In the genomic region with DNA sequence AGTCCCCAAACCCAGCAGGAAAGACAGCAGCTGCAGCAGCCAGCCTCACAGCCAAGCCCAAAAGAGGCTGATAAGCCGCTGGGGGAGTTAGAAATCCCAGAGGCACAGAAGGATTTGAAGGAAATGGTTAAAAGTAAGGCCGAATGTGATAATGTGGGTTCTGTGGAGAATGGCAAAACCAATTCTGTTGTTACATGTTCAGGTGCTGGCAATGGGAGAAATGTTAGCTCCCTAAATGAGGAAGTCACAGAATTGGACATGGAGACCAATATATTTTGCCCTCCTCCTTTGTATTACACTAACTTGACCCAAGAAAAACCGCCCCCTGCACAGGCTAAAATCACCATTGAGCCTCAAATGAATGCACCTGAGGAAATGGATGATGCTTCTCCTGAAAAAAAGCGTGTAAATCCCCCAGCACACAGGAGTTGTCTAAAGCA, we compare ENCODE assay signal across 9 cellular contexts. TPM values are rescaled to one million over a fixed set of nuclear protein-coding genes. Genes with fewer than 3 reads are reported as not detected.
A peak's percentile ranks its signal among the peaks of the same experiment; 100 is the strongest.
DNase-seq lines count a peak whose midpoint lies in the region; ATAC-seq, FAIRE-seq and TF ChIP-seq lines count a peak whose summit lies in the region.
"Had no signal": no experiment of that assay in that cellular context is flagged by ENCODE, and none has a peak within 500 bp of the region (broad histone marks: within the 10 kb centered on the region; RNA-seq: fewer than 3 reads in every experiment).

No MANE protein-coding gene starts in this region.

- no peaks in the 10 kb centered on the region for H3K9me3 ChIP-seq in sigmoid colon

- no peaks in the 10 kb centered on the region for H3K27me3 ChIP-seq in sigmoid colon

- ATAC-seq in T-cell (replicated peaks in 1 of 4) (no peak), GM21381 (IDR thresholded peaks at IDR 0.05; ENCODE audit: unreplicated experiment) (no peak)

- H3K9me3 Mint-ChIP-seq in T-cell, result peaks cover 8 to 28% (median 21%) of the 10 kb centered on the region in 3 donors

- peak overlapping the region; percentile 53 to 72 for H3K27ac Mint-ChIP-seq in T-cell

- peak overlapping the region; percentile 87 to 91 (median 87) for H3K4me3 Mint-ChIP-seq in T-cell

- DNase-seq in GM12865 (ENCODE audit: low read depth) (no peak), T-cell (no peak), fibroblast of the aortic adventitia (ENCODE audit: low read depth) (no peak), sigmoid colon (no peak), UCSD-AML1 (lab: John Stamatoyannopoulos, UW; ENCODE audit: unreplicated experiment) (no peak), GM13977 (ENCODE audit: low spot score) (no peak), GM12892 (ENCODE audit: insufficient read length) (no peak)

- H3K27me3 Mint-ChIP-seq in T-cell, result no peaks in the 10 kb centered on the region

- in situ Hi-C loops in GM13977 (cut with MboI; ENCODE audit: low pct_unique_long_range_greater_than_20kb, low sequenced_read_pairs, unreplicated experiment), result no loop called here

- peaks cover 21 to 23% (median 22%) of the 10 kb centered on the region in 3 donors for H3K4me1 Mint-ChIP-seq in T-cell

- H3K36me3 Mint-ChIP-seq in T-cell, result no peaks in the 10 kb centered on the region

- H3K4me1 ChIP-seq in sigmoid colon, result peaks cover 0 to 17% (median 8%) of the 10 kb centered on the region in 4 donors

- intact Hi-C loops in sigmoid colon (cut with DNase I), result loop anchor here (10.0 kb wide), 1 partner anchor 149 kb away; the partner anchor contains the start of gene NTPCR

- TF ChIP-seq CTCF in GM12865 (IDR thresholded peaks at IDR 0.05; ENCODE audit: insufficient read depth, low read depth, low read length, missing control alignments) (no peak), fibroblast of the aortic adventitia (IDR thresholded peaks at IDR 0.05; ENCODE audit: insufficient read depth, low read length) (no peak), sigmoid colon (IDR thresholded peaks at IDR 0.05) (no peak), GM13977 (IDR thresholded peaks at IDR 0.05; ENCODE audit: extremely low read depth, insufficient read depth, missing control alignments) (no peak)

- peak overlapping the region; percentile 75 to 80 (median 76) for H3K27ac ChIP-seq in sigmoid colon

- WGBS in sigmoid colon, 2 donors, result 76 to 78% methylated on average over 4 of the region's 4 CpGs

- no peak for FAIRE-seq in GM12892 (lab: Jason Lieb, UNC)
- FAIRE-seq: colon had no signal

- no peak for TF ChIP-seq EP300 in sigmoid colon (IDR thresholded peaks at IDR 0.05)

- POLR2A ChIA-PET in T-cell (lab: Charles Lee), result no interaction called here

- CTCF ChIA-PET in T-cell (lab: Charles Lee), result no interaction called here

- TF ChIP-seq POLR2A in sigmoid colon (IDR thresholded peaks at IDR 0.05) (no peak), GM12892 (IDR thresholded peaks at IDR 0.05; ENCODE audit: low read depth, low read length) (no peak)

- peak overlapping the region; percentile 61 for H3K4me3 ChIP-seq in GM12865 (ENCODE audit: low read depth, low read length)
- peak overlapping the region; percentile 70 for H3K4me3 ChIP-seq in fibroblast of the aortic adventitia (ENCODE audit: low read depth, low read length)
- peak overlapping the region; percentile 63 to 80 (median 70) for H3K4me3 ChIP-seq in sigmoid colon

- H3K36me3 ChIP-seq in sigmoid colon, result no peaks in the 10 kb centered on the region

RNA-seq across cellular contexts. Expression of gene MAP10, which starts 0.9 kb away (rescaled TPM):
- total RNA-seq in T-cell, result 1 to 10 TPM; 1.4 to 2.7 (median 1.5) TPM
- 1.5 and 1.9 TPM in 2 replicates for total RNA-seq in fibroblast of the aortic adventitia (ENCODE audit: low replicate concordance)
- total RNA-seq in sigmoid colon, result 1 to 10 TPM; 1.4 to 3.3 (median 2.7) TPM
- polyA plus RNA-seq in sigmoid colon, result 1 to 10 TPM in 1 of 3 donors, under 1 TPM in 2; 0.46 to 2.0 (median 0.60) TPM
- polyA plus RNA-seq in GM12892 (2012; ENCODE audit: missing spikeins), result 1.4 TPM
